Comparison of ENCODE assay signal across 1 cellular context in genomic region chrX:154502989-154503388, GRCh38.
TF ChIP-seq lines count a peak whose summit lies in the region.

No MANE protein-coding gene starts in this region.

TF ChIP-seq in HepG2, 621 proteins besides CTCF, POLR2A, EP300 and RAD21:
- TF ChIP-seq ZKSCAN5 (CRISPR knock-in tag; IDR thresholded peaks at IDR 0.05) (no peak), ZNF205 (CRISPR knock-in tag; IDR thresholded peaks at IDR 0.05) (no peak), RFXAP (CRISPR knock-in tag; IDR thresholded peaks at IDR 0.05; ENCODE audit: borderline replicate concordance) (no peak), ZNF616 (CRISPR knock-in tag; IDR thresholded peaks at IDR 0.05; ENCODE audit: low read depth) (no peak), ZNF224 (CRISPR knock-in tag; IDR thresholded peaks at IDR 0.05) (no peak), ZMYM3 (CRISPR knock-in tag; IDR thresholded peaks at IDR 0.05) (no peak), ZNF782 (CRISPR knock-in tag; IDR thresholded peaks at IDR 0.05; ENCODE audit: borderline replicate concordance) (no peak), ARID5B (CRISPR knock-in tag; IDR thresholded peaks at IDR 0.05) (no peak)
